In the genomic region with DNA sequence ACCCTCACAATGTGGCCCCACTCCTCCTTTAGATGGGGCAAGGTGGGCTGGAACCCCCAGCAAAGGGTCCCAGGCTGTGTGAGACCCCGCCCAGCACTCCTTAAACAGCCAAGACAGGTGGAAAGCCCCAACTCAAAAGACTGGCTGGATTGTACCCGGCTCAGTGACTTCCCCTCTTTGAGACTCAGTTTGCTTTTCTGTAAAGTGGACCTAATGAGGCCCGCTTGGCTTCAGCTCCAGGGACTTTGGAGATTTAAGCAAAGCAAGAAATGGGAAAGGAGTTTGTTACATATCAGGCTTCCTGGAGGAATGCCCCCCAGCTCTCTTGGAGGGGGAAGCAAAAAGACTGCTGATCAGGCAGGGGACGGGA, we compare ENCODE assay signal across 31 cellular contexts. TPM values are rescaled to one million over a fixed set of nuclear protein-coding genes. Genes with fewer than 3 reads are reported as not detected.
"Had no signal": no experiment of that assay in that cellular context is flagged by ENCODE, and none has a peak within 500 bp of the region (broad histone marks: within the 10 kb centered on the region; RNA-seq: fewer than 3 reads in every experiment).

No MANE protein-coding gene starts in this region.

- H3K4me1 ChIP-seq: ascending aorta, body of pancreas, breast epithelium had no signal

- H3K36me3 ChIP-seq: adrenal gland, brain microvascular endothelial cell, breast epithelium, cardiac muscle cell had no signal

- FAIRE-seq: astrocyte had no signal

- H3K9me3 ChIP-seq: adrenal gland, ascending aorta, body of pancreas, breast epithelium had no signal

- ATAC-seq: body of pancreas had no signal

- DNase-seq: activated effector memory CD4-positive, alpha-beta T cell treated with anti-CD3 and anti-CD28 coated beads, Interleukin-2, amount 50 U/mL, for 16 hours; activated effector memory CD4-positive, alpha-beta T cell treated with Interleukin-2 at 50 U/mL for 16 hours; activated gamma-delta T cell; activated gamma-delta T cell treated with Interleukin-2 at 50 U/mL for 16 hours; activated naive CD4-positive, alpha-beta T cell; activated naive CD4-positive, alpha-beta T cell treated with anti-CD3 and anti-CD28 coated beads, Interleukin-2, amount 10 ng/mL, durations not matched to agents 7 days and 5 days; activated naive CD4-positive, alpha-beta T cell treated with anti-CD3 and anti-CD28 coated beads, Interleukin-2, amount 50 U/mL, for 16 hours; activated naive CD4-positive, alpha-beta T cell treated with Interleukin-2 at 50 U/mL for 16 hours; activated naive CD8-positive, alpha-beta T cell treated with anti-CD3 and anti-CD28 coated beads for 36 hours; activated naive CD8-positive, alpha-beta T cell treated with anti-CD3 and anti-CD28 coated beads, Interleukin-2, amount 10 ng/mL, durations not matched to agents 7 days and 5 days; activated naive CD8-positive, alpha-beta T cell treated with anti-CD3 and anti-CD28 coated beads, Interleukin-2, amount 50 U/mL, for 24 hours; activated T-cell treated with anti-CD3 and anti-CD28 coated beads, Interleukin-2, amount 50 U/mL, for 1 hour; activated T-cell treated with anti-CD3 and anti-CD28 coated beads, Interleukin-2, amount 50 U/mL, for 24 hours; activated T-cell treated with anti-CD3 and anti-CD28 coated beads, Interleukin-2, amount 50 U/mL, for 4 hours; activated T-cell treated with anti-CD3 and anti-CD28 coated beads, Interleukin-2, amount 50 U/mL, for 48 hours; activated T-cell treated with anti-CD3 and anti-CD28 coated beads, Interleukin-2, amount 50 U/mL, for 72 hours; adrenal gland; amniotic stem cell; amygdala; anterior cingulate cortex; aorta; body of pancreas; brain microvascular endothelial cell; cerebellar nuclear complex had no signal

- H3K4me3 ChIP-seq: adrenal gland, ascending aorta, body of pancreas, breast epithelium, cardiac muscle cell had no signal

- H3K27me3 ChIP-seq: adrenal gland, ascending aorta, body of pancreas, brain microvascular endothelial cell, breast epithelium had no signal

- H3K27ac ChIP-seq: adrenal gland, ascending aorta, body of pancreas, brain microvascular endothelial cell, breast epithelium, cardiac muscle cell had no signal

RNA-seq across cellular contexts. Expression of gene SNX20, which starts 39.3 kb away (rescaled TPM):
- total RNA-seq: astrocyte, bronchial epithelial cell, cardiac muscle cell, cerebellum, chondrocyte had no signal
- polyA plus RNA-seq: cardiac muscle cell had no signal

RNA-seq across cellular contexts. Expression of gene NOD2, which starts 51.6 kb away (rescaled TPM):
- total RNA-seq: astrocyte, cardiac muscle cell had no signal
